ENCODE assay signal across 8 cellular contexts in genomic region chr4:55949480-55949802, GRCh38. TPM values are rescaled to one million over a fixed set of nuclear protein-coding genes. Genes with fewer than 3 reads are reported as not detected.
DNase-seq lines count a peak whose midpoint lies in the region; ATAC-seq and TF ChIP-seq lines count a peak whose summit lies in the region.

No MANE protein-coding gene starts in this region.

- H3K9me2 ChIP-seq in Loucy (replicated peaks; ENCODE audit: low read depth, low read length), result no peaks in the 10 kb centered on the region

- ATAC-seq in natural killer cell treated with Interleukin-12 subunit alpha and Interleukin-12 subunit beta and Interleukin-15 and Interleukin-18, amount 100 ng/mL, for 72 hours, result no peak
- ATAC-seq in HG02623 (IDR thresholded peaks at IDR 0.05; ENCODE audit: unreplicated experiment), result no peak

- peaks cover 28 to 29% of the 10 kb centered on the region in 2 donors for H3K4me1 Mint-ChIP-seq in natural killer cell treated with Interleukin-12 subunit alpha and Interleukin-12 subunit beta and Interleukin-15 and Interleukin-18, amount 100 ng/mL, for 72 hours (ENCODE audit: low read depth in 2 of 2)

- DNase-seq in colonic mucosa (no peak), amniotic stem cell (lab: John Stamatoyannopoulos, UW) (no peak), NCI-H1092 (lab: John Stamatoyannopoulos, UW) (no peak), NCI-H1694 (lab: John Stamatoyannopoulos, UW) (no peak)
- no peak for DNase-seq in natural killer cell treated with Interleukin-12 subunit alpha and Interleukin-12 subunit beta and Interleukin-15 and Interleukin-18, amount 100 ng/mL, for 72 hours (ENCODE audit: low spot score)

- no peaks in the 10 kb centered on the region for H3F3A ChIP-seq in Loucy (ENCODE audit: low read depth)

- no peaks in the 10 kb centered on the region; the same call in 1 of the 2 replicates for H4K20me1 ChIP-seq in BLaER1
- H4K20me1 ChIP-seq in Loucy (ENCODE audit: insufficient read depth, low read length, poor library complexity, severe bottlenecking), result no peaks in the 10 kb centered on the region

- H3K9me3 ChIP-seq in BLaER1 (no peaks in the 10 kb centered on the region), Loucy (ENCODE audit: insufficient read depth, low read depth, low read length) (no peaks in the 10 kb centered on the region), colonic mucosa (no peaks in the 10 kb centered on the region)

- H3K36me3 Mint-ChIP-seq in natural killer cell treated with Interleukin-12 subunit alpha and Interleukin-12 subunit beta and Interleukin-15 and Interleukin-18, amount 100 ng/mL, for 72 hours, result peaks cover 4% of the 10 kb centered on the region

- intact Hi-C loops in colonic mucosa (cut with DNase I), result loop anchor here (5.0 kb wide), 2 partner anchors 353 to 593 kb away; no protein-coding TSS in a partner anchor

- peaks cover 37% of the 10 kb centered on the region for H3K79me2 ChIP-seq in Loucy (ENCODE audit: insufficient read depth, low read length)

- peak overlapping the region; percentile 79 for H2AFZ ChIP-seq in Loucy (ENCODE audit: low read length)

- H3K4me1 ChIP-seq in BLaER1 (peaks cover 33% of the 10 kb centered on the region), Loucy (ENCODE audit: insufficient read depth, low read length, poor library complexity, severe bottlenecking) (peaks cover 52% of the 10 kb centered on the region), colonic mucosa (no peaks in the 10 kb centered on the region)

- H3K4me3 ChIP-seq in BLaER1 (peak overlapping the region; percentile 85), Loucy (ENCODE audit: low read length, poor library complexity, severe bottlenecking) (peak overlapping the region; percentile 83), colonic mucosa (peak overlapping the region; percentile 74)

- TF ChIP-seq CTCF in Loucy (conservative IDR thresholded peaks at IDR 0.05; ENCODE audit: low read length) (no peak), colonic mucosa (IDR thresholded peaks at IDR 0.05) (no peak)

- H3K36me3 ChIP-seq in BLaER1, result peaks cover 21% of the 10 kb centered on the region
- peaks cover 6% of the 10 kb centered on the region; the same call in 1 of the 2 replicates for H3K36me3 ChIP-seq in Loucy (ENCODE audit: insufficient read depth, low read length)
- no peaks in the 10 kb centered on the region for H3K36me3 ChIP-seq in colonic mucosa

- peak overlapping the region; percentile 95 for H3K4me2 ChIP-seq in BLaER1
- peak overlapping the region; percentile 89 for H3K4me2 ChIP-seq in Loucy (ENCODE audit: low read depth, low read length, poor library complexity, severe bottlenecking)

- H3K27ac Mint-ChIP-seq in natural killer cell treated with Interleukin-12 subunit alpha and Interleukin-12 subunit beta and Interleukin-15 and Interleukin-18, amount 100 ng/mL, for 72 hours, result peak overlapping the region; percentile 95 to 96

- H3K27me3 ChIP-seq in BLaER1, result no peaks in the 10 kb centered on the region
- no peaks in the 10 kb centered on the region for H3K27me3 ChIP-seq in Loucy (ENCODE audit: insufficient read depth, low read length, poor library complexity, severe bottlenecking)
- H3K27me3 ChIP-seq in colonic mucosa, result no peaks in the 10 kb centered on the region

- H3K4me3 Mint-ChIP-seq in natural killer cell treated with Interleukin-12 subunit alpha and Interleukin-12 subunit beta and Interleukin-15 and Interleukin-18, amount 100 ng/mL, for 72 hours, result peak overlapping the region; percentile 93

- no peaks in the 10 kb centered on the region for H3K9me3 Mint-ChIP-seq in natural killer cell treated with Interleukin-12 subunit alpha and Interleukin-12 subunit beta and Interleukin-15 and Interleukin-18, amount 100 ng/mL, for 72 hours

- H3K27me3 Mint-ChIP-seq in natural killer cell treated with Interleukin-12 subunit alpha and Interleukin-12 subunit beta and Interleukin-15 and Interleukin-18, amount 100 ng/mL, for 72 hours, result no peaks in the 10 kb centered on the region

- H3K9ac ChIP-seq in BLaER1 (peak overlapping the region; percentile 88), Loucy (ENCODE audit: low read depth, low read length, poor library complexity, severe bottlenecking) (peak overlapping the region; percentile 88), colonic mucosa (ENCODE audit: low read depth in 2 of 2, low read length in 2 of 2) (peak overlapping the region; percentile 84 to 89)

- H3K27ac ChIP-seq in BLaER1 (peak overlapping the region; percentile 90), colonic mucosa (peak overlapping the region; percentile 97)

RNA-seq across cellular contexts. Expression of gene CEP135, which starts 0.7 kb away (rescaled TPM):
- total RNA-seq in colonic mucosa, result 1 to 10 TPM; 4.0 to 7.3 TPM
- 10 to 100 TPM; 17.3 to 24.5 TPM for total RNA-seq in natural killer cell treated with Interleukin-12 subunit alpha and Interleukin-12 subunit beta and Interleukin-15 and Interleukin-18, amount 100 ng/mL, for 72 hours
